Comparison of ENCODE assay signal across 9 cellular contexts in genomic region chr20:25294459-25295385, GRCh38. TPM values are rescaled to one million over a fixed set of nuclear protein-coding genes. Genes with fewer than 3 reads are reported as not detected.
DNase-seq lines count a peak whose midpoint lies in the region; ATAC-seq, FAIRE-seq and TF ChIP-seq lines count a peak whose summit lies in the region.
"Had no signal": no experiment of that assay in that cellular context is flagged by ENCODE, and none has a peak within 500 bp of the region (broad histone marks: within the 10 kb centered on the region; RNA-seq: fewer than 3 reads in every experiment).

No MANE protein-coding gene starts in this region.

- H3K9me1 ChIP-seq in keratinocyte (ENCODE audit: control insufficient read depth, extremely low read depth, insufficient read depth, low read length): no peaks in the 10 kb centered on the region

- H4K20me1 ChIP-seq in Loucy (ENCODE audit: insufficient read depth, low read length, poor library complexity, severe bottlenecking) (no peaks in the 10 kb centered on the region), keratinocyte (ENCODE audit: control insufficient read depth, extremely low read depth, insufficient read depth, low read length) (peaks cover 2% of the 10 kb centered on the region)

- H3K36me3 Mint-ChIP-seq in brain: peaks cover 31% of the 10 kb centered on the region

- ATAC-seq in GM19397 (IDR thresholded peaks at IDR 0.05; ENCODE audit: unreplicated experiment): no peak

- H2AFZ ChIP-seq in Loucy (ENCODE audit: low read length) (no peak overlapping the region), keratinocyte (ENCODE audit: control insufficient read depth, low read length) (no peak overlapping the region)

- H3K27me3 Mint-ChIP-seq in brain: no peaks in the 10 kb centered on the region

- peak overlapping the region in 3 of 5 experiments; percentile 33 to 92 (median 41) for H3K27ac Mint-ChIP-seq in brain

- H3K4me1 Mint-ChIP-seq in brain: peaks cover 23% of the 10 kb centered on the region

- H3K27me3 ChIP-seq in Loucy (ENCODE audit: insufficient read depth, low read length, poor library complexity, severe bottlenecking) (no peaks in the 10 kb centered on the region), keratinocyte (ENCODE audit: control insufficient read depth, extremely low read depth, insufficient read depth, low read length) (no peaks in the 10 kb centered on the region)
- H3K27me3 ChIP-seq: BLaER1 had no signal

- H3K27ac ChIP-seq in keratinocyte (ENCODE audit: control insufficient read depth, insufficient read depth, low read length): no peak overlapping the region

- H3K9me3 ChIP-seq in Loucy (ENCODE audit: insufficient read depth, low read depth, low read length): no peaks in the 10 kb centered on the region
- H3K9me3 ChIP-seq in keratinocyte (ENCODE audit: control insufficient read depth, low read depth, low read length): no peaks in the 10 kb centered on the region
- H3K9me3 ChIP-seq: BLaER1 had no signal

- no peak for FAIRE-seq in keratinocyte (lab: Jason Lieb, UNC)

- H3K36me3 ChIP-seq in Loucy (ENCODE audit: insufficient read depth, low read length) (peaks cover 21% of the 10 kb centered on the region; the same call in 1 of the 2 replicates), keratinocyte (ENCODE audit: control insufficient read depth in 2 of 2, extremely low read depth in 1 of 2, insufficient read depth in 2 of 2, low read length in 2 of 2) (peaks cover 54 to 56% of the 10 kb centered on the region in 2 experiments)

- H3K4me3 ChIP-seq in Loucy (ENCODE audit: low read length, poor library complexity, severe bottlenecking): no peak overlapping the region
- no peak overlapping the region for H3K4me3 ChIP-seq in keratinocyte (ENCODE audit: control insufficient read depth in 2 of 3, extremely low read depth in 1 of 3, insufficient read depth in 2 of 3, low read depth in 1 of 3, low read length in 3 of 3)
- H3K4me3 ChIP-seq: BLaER1 had no signal

- no peak overlapping the region for H3K4me3 Mint-ChIP-seq in brain

- H3K4me2 ChIP-seq in Loucy (ENCODE audit: low read depth, low read length, poor library complexity, severe bottlenecking): no peak overlapping the region
- no peak overlapping the region for H3K4me2 ChIP-seq in keratinocyte (ENCODE audit: control insufficient read depth, extremely low read depth, insufficient read depth, low read depth, low read length)
- H3K4me2 ChIP-seq: BLaER1 had no signal

- H3K9me3 Mint-ChIP-seq in brain: no peaks in the 10 kb centered on the region

- dilution Hi-C loops in keratinocyte (cut with MboI; ENCODE audit: extremely low pct_ligation_motif_present, low sequenced_read_pairs): no loop called here

- no peaks in the 10 kb centered on the region for H3K79me2 ChIP-seq in Loucy (ENCODE audit: insufficient read depth, low read length)
- no peaks in the 10 kb centered on the region for H3K79me2 ChIP-seq in keratinocyte (ENCODE audit: control insufficient read depth, insufficient read depth, low read length)

- no peaks in the 10 kb centered on the region for H3F3A ChIP-seq in Loucy (ENCODE audit: low read depth)

- no peaks in the 10 kb centered on the region for H3K9me2 ChIP-seq in Loucy (replicated peaks; ENCODE audit: low read depth, low read length)

- TF ChIP-seq CTCF in Loucy (conservative IDR thresholded peaks at IDR 0.05; ENCODE audit: low read length) (peak; percentile 92), brain (conservative IDR thresholded peaks at IDR 0.05) (peak; percentile 86 to 95), keratinocyte (optimal IDR thresholded peaks at IDR 0.05 in 1 of 3, IDR thresholded peaks at IDR 0.05 in 1 of 3, conservative IDR thresholded peaks at IDR 0.05 in 1 of 3; ENCODE audit: extremely low read depth in 1 of 3, insufficient read depth in 2 of 3, low read length in 3 of 3) (peak; percentile 57 to 74 (median 61))

- DNase-seq in NCI-H1417 (lab: John Stamatoyannopoulos, UW) (peak; percentile 12 to 44 (median 33)), NCI-H1417 treated with DMSO at 0.1 percent for 48 hours (lab: John Stamatoyannopoulos, UW) (no peak), UCSD-AML1 (lab: John Stamatoyannopoulos, UW; ENCODE audit: unreplicated experiment) (peak; percentile 42), keratinocyte (ENCODE audit: low read depth, low spot score) (no peak)
- DNase-seq in stimulated activated CD4-positive, alpha-beta T cell treated with anti-CD3 and anti-CD28 coated beads, Interleukin-2, amount 100 ng/mL, for 24 hours: peak; percentile 65 to 66

- H3K9ac ChIP-seq in Loucy (ENCODE audit: low read depth, low read length, poor library complexity, severe bottlenecking) (no peak overlapping the region), keratinocyte (ENCODE audit: control insufficient read depth, extremely low read depth, insufficient read depth, low read length) (no peak overlapping the region)
- H3K9ac ChIP-seq: BLaER1 had no signal

- H3K4me1 ChIP-seq in Loucy (ENCODE audit: insufficient read depth, low read length, poor library complexity, severe bottlenecking) (no peaks in the 10 kb centered on the region), keratinocyte (ENCODE audit: control insufficient read depth, extremely low read depth, insufficient read depth, low read length) (peaks cover 37% of the 10 kb centered on the region)

RNA-seq across cellular contexts. Expression of gene PYGB, which starts 46.8 kb away (rescaled TPM):
- polyA plus RNA-seq in brain (ENCODE audit: insufficient read depth, low read depth, low replicate concordance) (125 TPM), keratinocyte (78.3 to 135 TPM (median 100 TPM) in 3 replicates)
- 73.7 TPM for polyA plus RNA-seq in keratinocyte (2011; ENCODE audit: low read depth)
- 67.6 and 112 TPM in 2 replicates for polyA plus RNA-seq in keratinocyte (2011; cell fraction: cytosol; rRNA removed)
- 224 and 265 TPM in 2 replicates for polyA plus RNA-seq in keratinocyte (2011; cell fraction: nucleus; rRNA removed)
- 159 and 171 TPM in 2 replicates for polyA plus RNA-seq in keratinocyte (2012; ENCODE audit: low replicate concordance)
- polyA minus RNA-seq in keratinocyte: 137 to 269 TPM (median 175 TPM) in 3 replicates
- polyA minus RNA-seq in keratinocyte (2011; cell fraction: cytosol; rRNA and poly(A)+ RNA removed): 166 TPM
- polyA minus RNA-seq in keratinocyte (2011; cell fraction: nucleus; rRNA and poly(A)+ RNA removed): 137 and 167 TPM in 2 replicates

Comparison
In these comparisons a context has a peak if more than half of its experiments do, and no peak if none do; other contexts are left out.
1. DNase-seq: peak in NCI-H1417 (3 of 3), UCSD-AML1 (single experiment) and stimulated activated CD4-positive, alpha-beta T cell treated with anti-CD3 and anti-CD28 coated beads, Interleukin-2, amount 100 ng/mL, for 24 hours (2 of 2); none in NCI-H1417 treated with DMSO at 0.1 percent for 48 hours (single experiment) and keratinocyte (single experiment).
2. Peak in every context shown above with its lines, with median percentiles within 50 percentile points of each other: CTCF ChIP-seq.